In genomic region chr2:221817052-221817451, GRCh38 we compare ENCODE assay signal across 28 cellular contexts.
DNase-seq lines count a peak whose midpoint lies in the region; ATAC-seq, FAIRE-seq and TF ChIP-seq lines count a peak whose summit lies in the region.
"Had no signal": no experiment of that assay in that cellular context is flagged by ENCODE, and none has a peak within 500 bp of the region (broad histone marks: within the 10 kb centered on the region; RNA-seq: fewer than 3 reads in every experiment).

No MANE protein-coding gene starts in this region.

- no peak for ATAC-seq in activated CD8-positive, alpha-beta memory T cell treated with anti-CD3 and anti-CD28 coated beads, Interleukin-2, amount 10 ng/mL, durations not matched to agents 7 days and 5 days
- no peak for ATAC-seq in activated CD4-positive, CD25-positive, alpha-beta regulatory T cell treated with anti-CD3 and anti-CD28 coated beads, Interleukin-2, amount 50 U/mL, for 24 hours
- ATAC-seq in heart right ventricle: no peak
- ATAC-seq: CD8-positive, alpha-beta T cell; HepG2; mucosa of descending colon; sciatic nerve had no signal

- H3K27me3 ChIP-seq in keratinocyte (ENCODE audit: control insufficient read depth, extremely low read depth, insufficient read depth, low read length): no peaks in the 10 kb centered on the region
- peaks cover 0 to 9% (median 0%) of the 10 kb centered on the region in 7 donors for H3K27me3 ChIP-seq in heart right ventricle
- H3K27me3 ChIP-seq: upper lobe of left lung had no signal

- H3K9me1 ChIP-seq in keratinocyte (ENCODE audit: control insufficient read depth, extremely low read depth, insufficient read depth, low read length): no peaks in the 10 kb centered on the region

- 73 to 77% methylated on average over 4 of the region's 4 CpGs for WGBS in heart right ventricle, 2 donors

- no peak overlapping the region for H3K4me2 ChIP-seq in keratinocyte (ENCODE audit: control insufficient read depth, extremely low read depth, insufficient read depth, low read depth, low read length)

- no peak overlapping the region for H3K27ac Mint-ChIP-seq in activated CD8-positive, alpha-beta memory T cell treated with anti-CD3 and anti-CD28 coated beads, Interleukin-2, amount 10 ng/mL, durations not matched to agents 7 days and 5 days
- H3K27ac Mint-ChIP-seq: activated B cell treated with CpG ODN at 0.5 μM for 24 hours; activated CD4-positive, alpha-beta memory T cell treated with anti-CD3 and anti-CD28 coated beads for 36 hours; CD8-positive, alpha-beta T cell had no signal

- FAIRE-seq in keratinocyte (lab: Jason Lieb, UNC): peak; percentile 64
- FAIRE-seq: GM12892, HepG2 had no signal

- no peak for TF ChIP-seq CTCF in keratinocyte (optimal IDR thresholded peaks at IDR 0.05 in 1 of 3, IDR thresholded peaks at IDR 0.05 in 1 of 3, conservative IDR thresholded peaks at IDR 0.05 in 1 of 3; ENCODE audit: extremely low read depth in 1 of 3, insufficient read depth in 2 of 3, low read length in 3 of 3)
- no peak for TF ChIP-seq CTCF in heart right ventricle (IDR thresholded peaks at IDR 0.05)

- H3K9me3 ChIP-seq in keratinocyte (ENCODE audit: control insufficient read depth, low read depth, low read length) (no peaks in the 10 kb centered on the region), heart right ventricle (no peaks in the 10 kb centered on the region)
- H3K9me3 ChIP-seq: mucosa of descending colon, upper lobe of left lung had no signal

- H4K20me1 ChIP-seq in keratinocyte (ENCODE audit: control insufficient read depth, extremely low read depth, insufficient read depth, low read length): no peaks in the 10 kb centered on the region

- intact Hi-C loops in heart right ventricle (cut with DNase I): no loop called here

- H3K36me3 Mint-ChIP-seq in activated CD8-positive, alpha-beta memory T cell treated with anti-CD3 and anti-CD28 coated beads, Interleukin-2, amount 10 ng/mL, durations not matched to agents 7 days and 5 days: no peaks in the 10 kb centered on the region
- H3K36me3 Mint-ChIP-seq: activated CD4-positive, alpha-beta memory T cell treated with anti-CD3 and anti-CD28 coated beads for 36 hours; CD8-positive, alpha-beta T cell had no signal

- dilution Hi-C loops in keratinocyte (cut with MboI; ENCODE audit: extremely low pct_ligation_motif_present, low sequenced_read_pairs): no loop called here

- CTCF ChIA-PET in activated CD8-positive, alpha-beta memory T cell treated with anti-CD3 and anti-CD28 coated beads, Interleukin-2, amount 10 ng/mL, durations not matched to agents 7 days and 5 days (lab: Charles Lee): no interaction called here

- H3K4me1 ChIP-seq in keratinocyte (ENCODE audit: control insufficient read depth, extremely low read depth, insufficient read depth, low read length) (no peaks in the 10 kb centered on the region), heart right ventricle (no peaks in the 10 kb centered on the region)
- H3K4me1 ChIP-seq: upper lobe of left lung had no signal

- H2AFZ ChIP-seq in keratinocyte (ENCODE audit: control insufficient read depth, low read length): no peak overlapping the region

- no peaks in the 10 kb centered on the region for H3K79me2 ChIP-seq in keratinocyte (ENCODE audit: control insufficient read depth, insufficient read depth, low read length)

- DNase-seq in EH (ENCODE audit: low read depth) (peak; percentile 3), M059J (ENCODE audit: low read depth) (peak; percentile 36), astrocyte of the hippocampus (ENCODE audit: low read depth, low spot score) (peak; percentile 68), keratinocyte (ENCODE audit: low read depth, low spot score) (no peak), heart right ventricle (no peak)
- no peak for DNase-seq in activated CD8-positive, alpha-beta memory T cell treated with anti-CD3 and anti-CD28 coated beads, Interleukin-2, amount 10 ng/mL, durations not matched to agents 7 days and 5 days
- no peak for DNase-seq in activated effector memory CD4-positive, alpha-beta T cell treated with Interleukin-2 at 50 U/mL for 16 hours
- DNase-seq: activated B cell treated with CpG ODN at 0.5 μM for 24 hours; activated CD4-positive, alpha-beta memory T cell treated with anti-CD3 and anti-CD28 coated beads for 36 hours; activated naive CD4-positive, alpha-beta T cell; activated T-cell treated with anti-CD3 and anti-CD28 coated beads, Interleukin-2, amount 50 U/mL, for 1 hour; amniotic stem cell; CD8-positive, alpha-beta T cell; foreskin melanocyte; hypothalamus; islet precursor cell; mucosa of descending colon; NCI-H1417 treated with DMSO at 0.1 percent for 48 hours; NCI-H2107; posterior cingulate gyrus; T-helper 9 cell; upper lobe of left lung had no signal

- no peaks in the 10 kb centered on the region for H3K9me3 Mint-ChIP-seq in activated CD8-positive, alpha-beta memory T cell treated with anti-CD3 and anti-CD28 coated beads, Interleukin-2, amount 10 ng/mL, durations not matched to agents 7 days and 5 days (ENCODE audit: low read depth)
- H3K9me3 Mint-ChIP-seq: activated B cell treated with CpG ODN at 0.5 μM for 24 hours; CD8-positive, alpha-beta T cell; neural crest cell had no signal

- no peak overlapping the region for H3K4me3 Mint-ChIP-seq in activated CD8-positive, alpha-beta memory T cell treated with anti-CD3 and anti-CD28 coated beads, Interleukin-2, amount 10 ng/mL, durations not matched to agents 7 days and 5 days
- H3K4me3 Mint-ChIP-seq: activated B cell treated with CpG ODN at 0.5 μM for 24 hours; activated CD4-positive, alpha-beta memory T cell treated with anti-CD3 and anti-CD28 coated beads for 36 hours; CD8-positive, alpha-beta T cell; central memory CD8-positive, alpha-beta T cell; neural crest cell had no signal

- H3K4me3 ChIP-seq in keratinocyte (ENCODE audit: control insufficient read depth in 2 of 3, extremely low read depth in 1 of 3, insufficient read depth in 2 of 3, low read depth in 1 of 3, low read length in 3 of 3) (no peak overlapping the region), heart right ventricle (no peak overlapping the region)
- H3K4me3 ChIP-seq: mucosa of descending colon, upper lobe of left lung had no signal

- no peak overlapping the region for H3K9ac ChIP-seq in keratinocyte (ENCODE audit: control insufficient read depth, extremely low read depth, insufficient read depth, low read length)

- no peaks in the 10 kb centered on the region for H3K4me1 Mint-ChIP-seq in activated CD8-positive, alpha-beta memory T cell treated with anti-CD3 and anti-CD28 coated beads, Interleukin-2, amount 10 ng/mL, durations not matched to agents 7 days and 5 days
- H3K4me1 Mint-ChIP-seq: activated B cell treated with CpG ODN at 0.5 μM for 24 hours; central memory CD8-positive, alpha-beta T cell; neural crest cell had no signal

- H3K27ac ChIP-seq in keratinocyte (ENCODE audit: control insufficient read depth, insufficient read depth, low read length) (no peak overlapping the region), heart right ventricle (no peak overlapping the region)
- H3K27ac ChIP-seq: upper lobe of left lung had no signal

- no peaks in the 10 kb centered on the region for H3K27me3 Mint-ChIP-seq in activated CD8-positive, alpha-beta memory T cell treated with anti-CD3 and anti-CD28 coated beads, Interleukin-2, amount 10 ng/mL, durations not matched to agents 7 days and 5 days
- H3K27me3 Mint-ChIP-seq: central memory CD8-positive, alpha-beta T cell had no signal

- no peaks in the 10 kb centered on the region for H3K36me3 ChIP-seq in keratinocyte (ENCODE audit: control insufficient read depth in 2 of 2, extremely low read depth in 1 of 2, insufficient read depth in 2 of 2, low read length in 2 of 2)
- H3K36me3 ChIP-seq in heart right ventricle: no peaks in the 10 kb centered on the region
- H3K36me3 ChIP-seq: upper lobe of left lung had no signal

Comparison
In these comparisons a context has a peak if more than half of its experiments do, and no peak if none do; other contexts are left out.
1. DNase-seq: peak in EH (single experiment), M059J (single experiment) and astrocyte of the hippocampus (single experiment); none in keratinocyte (single experiment), activated CD8-positive, alpha-beta memory T cell treated with anti-CD3 and anti-CD28 coated beads, Interleukin-2, amount 10 ng/mL, durations not matched to agents 7 days and 5 days (single experiment), heart right ventricle (0 of 2) and activated effector memory CD4-positive, alpha-beta T cell treated with Interleukin-2 at 50 U/mL for 16 hours (single experiment).